ENCODE assay signal across 8 cellular contexts in genomic region chr17:44218344-44219125, GRCh38. TPM values are rescaled to one million over a fixed set of nuclear protein-coding genes. Genes with fewer than 3 reads are reported as not detected.
A peak's percentile ranks its signal among the peaks of the same experiment; 100 is the strongest.
DNase-seq lines count a peak whose midpoint lies in the region; ATAC-seq, FAIRE-seq and TF ChIP-seq lines count a peak whose summit lies in the region.

No MANE protein-coding gene starts in this region.

- 0% methylated on average over 89 to 90 of the region's 90 CpGs for WGBS in ectodermal cell, 2 experiments
- 0 to 1% methylated on average over 27 to 89 of the region's 90 CpGs for WGBS in lung, 2 donors

- peak overlapping the region; percentile 72 for H3K4me3 ChIP-seq in ectodermal cell (ENCODE audit: insufficient read depth, low read depth, low read length)
- H3K4me3 ChIP-seq in lung = peak overlapping the region; percentile 79

- no peaks in the 10 kb centered on the region for H3K27me3 Mint-ChIP-seq in activated CD4-positive, alpha-beta memory T cell treated with anti-CD3 and anti-CD28 coated beads for 36 hours

- POLR2A ChIA-PET in activated CD4-positive, alpha-beta memory T cell treated with anti-CD3 and anti-CD28 coated beads for 36 hours (lab: Charles Lee) = interaction anchor here (1.0 to 3.6 kb wide), 6 partner anchors 8 to 109 kb away, joined by 3 to 43 read pairs (median 8); partner anchors contain the start of gene ATXN7L3

- intact Hi-C loops in activated CD4-positive, alpha-beta memory T cell treated with anti-CD3 and anti-CD28 coated beads for 36 hours (cut with micrococcal nuclease) = loop anchor here (1.0 kb wide), 3 partner anchors 8 to 32 kb away; partner anchors contain the start of gene TMUB2

- peak overlapping the region; percentile 94 for H3K27ac Mint-ChIP-seq in activated CD4-positive, alpha-beta memory T cell treated with anti-CD3 and anti-CD28 coated beads for 36 hours

- peak; percentile 29 for TF ChIP-seq CTCF in lung (IDR thresholded peaks at IDR 0.05; ENCODE audit: control extremely low read depth, extremely low read depth)

- peaks cover 14% of the 10 kb centered on the region for H3K4me1 ChIP-seq in ectodermal cell (ENCODE audit: control insufficient read depth, insufficient read depth, low read length)
- H3K4me1 ChIP-seq in lung (ENCODE audit: control insufficient read depth in 2 of 2, insufficient read depth in 2 of 2, low read length in 2 of 2) = peaks cover 5 to 10% of the 10 kb centered on the region in 2 donors

- peak overlapping the region; percentile 98 for H3K4me3 Mint-ChIP-seq in activated CD4-positive, alpha-beta memory T cell treated with anti-CD3 and anti-CD28 coated beads for 36 hours

- peaks cover 44% of the 10 kb centered on the region for H3K36me3 Mint-ChIP-seq in activated CD4-positive, alpha-beta memory T cell treated with anti-CD3 and anti-CD28 coated beads for 36 hours

- peak; percentile 18 for FAIRE-seq in GM19239 (lab: Jason Lieb, UNC)

- CTCF ChIA-PET in activated CD4-positive, alpha-beta memory T cell treated with anti-CD3 and anti-CD28 coated beads for 36 hours (lab: Charles Lee) = interaction anchor here (0.6 to 5.0 kb wide), 8 partner anchors 8 to 1231 kb away, joined by 3 to 86 read pairs (median 4); partner anchors contain the start of genes SLC25A39 and TMUB2

- peak; percentile 26 for ATAC-seq in HG03565 (IDR thresholded peaks at IDR 0.05; ENCODE audit: unreplicated experiment)
- peak; percentile 71 for ATAC-seq in lung (ENCODE audit: insufficient read depth, low FRiP score)

- no peaks in the 10 kb centered on the region for H3K27me3 ChIP-seq in ectodermal cell (ENCODE audit: control insufficient read depth, insufficient read depth, low read length, poor library complexity, severe bottlenecking)
- H3K27me3 ChIP-seq in lung (ENCODE audit: control insufficient read depth, insufficient read depth) = no peaks in the 10 kb centered on the region

- H3K27ac ChIP-seq in ectodermal cell (ENCODE audit: insufficient read depth, low read depth, low read length, poor library complexity, severe bottlenecking) (peak overlapping the region; percentile 76), lung (ENCODE audit: low read depth in 1 of 2, low read length in 1 of 2) (peak overlapping the region; percentile 97 to 99)

- H3K36me3 ChIP-seq in ectodermal cell (ENCODE audit: control insufficient read depth, insufficient read depth, low read length) (peaks cover 24% of the 10 kb centered on the region), lung (ENCODE audit: control insufficient read depth in 2 of 2, insufficient read depth in 2 of 2, low read length in 2 of 2) (peaks cover 6 to 28% of the 10 kb centered on the region in 2 donors)

- peak; percentile 77 to 81 for DNase-seq in AML-193 (lab: John Stamatoyannopoulos, UW)
- peak; percentile 70 for DNase-seq in GM19239 (ENCODE audit: insufficient read length, low spot score)
- peak; percentile 91 for DNase-seq in NCI-H748 (lab: John Stamatoyannopoulos, UW; ENCODE audit: unreplicated experiment)
- DNase-seq in activated CD4-positive, alpha-beta memory T cell treated with anti-CD3 and anti-CD28 coated beads for 36 hours = peak; percentile 91
- peak; percentile 85 for DNase-seq in lung (ENCODE audit: low spot score)
- peak; percentile 79 to 84 (median 81) for DNase-seq in stimulated activated CD4-positive, alpha-beta T cell treated with anti-CD3 and anti-CD28 coated beads, TNF-alpha, amount 100 ng/mL, for 1 hour (ENCODE audit: low read depth in 3 of 3, low spot score in 1 of 3)

- H3K4me1 Mint-ChIP-seq in activated CD4-positive, alpha-beta memory T cell treated with anti-CD3 and anti-CD28 coated beads for 36 hours (ENCODE audit: low read depth) = peaks cover 40% of the 10 kb centered on the region

- H3K9me3 Mint-ChIP-seq in activated CD4-positive, alpha-beta memory T cell treated with anti-CD3 and anti-CD28 coated beads for 36 hours = no peaks in the 10 kb centered on the region

- H3K9me3 ChIP-seq in ectodermal cell (ENCODE audit: control insufficient read depth, low read length) (no peaks in the 10 kb centered on the region), lung (ENCODE audit: control insufficient read depth in 2 of 2, insufficient read depth in 1 of 2, low read length in 1 of 2) (no peaks in the 10 kb centered on the region)

RNA-seq across cellular contexts. Expression of gene UBTF, which starts 0.9 kb away (rescaled TPM):
- 100 to 1,000 TPM; 112 to 118 TPM for total RNA-seq in activated CD4-positive, alpha-beta memory T cell treated with anti-CD3 and anti-CD28 coated beads for 36 hours
- 72.5 TPM for polyA plus RNA-seq in ectodermal cell (2013, experiment 1 of 4)
- polyA plus RNA-seq in ectodermal cell (2013, experiment 2 of 4) = 71.0 TPM
- 48.0 TPM for polyA plus RNA-seq in ectodermal cell (2013, experiment 3 of 4)
- polyA plus RNA-seq in ectodermal cell (2013, experiment 4 of 4) = 49.3 TPM
- total RNA-seq in lung = 10 to 100 TPM; 70.7 to 75.5 TPM
- polyA plus RNA-seq in lung = 10 to 100 TPM; 31.9 to 33.8 TPM

RNA-seq across cellular contexts. Expression of gene ATXN7L3, which starts 18.9 kb away (rescaled TPM):
- total RNA-seq in activated CD4-positive, alpha-beta memory T cell treated with anti-CD3 and anti-CD28 coated beads for 36 hours = 10 to 100 TPM; 63.4 to 69.7 TPM
- 87.9 TPM for polyA plus RNA-seq in ectodermal cell (2013, experiment 1 of 4)
- 95.0 TPM for polyA plus RNA-seq in ectodermal cell (2013, experiment 2 of 4)
- 70.0 TPM for polyA plus RNA-seq in ectodermal cell (2013, experiment 3 of 4)
- polyA plus RNA-seq in ectodermal cell (2013, experiment 4 of 4) = 80.2 TPM
- total RNA-seq in lung = 10 to 100 TPM; 30.1 to 70.6 TPM
- polyA plus RNA-seq in lung = 10 to 100 TPM; 50.4 to 50.7 TPM

RNA-seq across cellular contexts. Expression of gene TMUB2, which starts 31.8 kb away (rescaled TPM):
- 10 to 100 TPM; 21.8 to 21.9 TPM for total RNA-seq in activated CD4-positive, alpha-beta memory T cell treated with anti-CD3 and anti-CD28 coated beads for 36 hours
- 41.7 TPM for polyA plus RNA-seq in ectodermal cell (2013, experiment 1 of 4)
- polyA plus RNA-seq in ectodermal cell (2013, experiment 2 of 4) = 44.8 TPM
- 38.3 TPM for polyA plus RNA-seq in ectodermal cell (2013, experiment 3 of 4)
- polyA plus RNA-seq in ectodermal cell (2013, experiment 4 of 4) = 42.5 TPM
- total RNA-seq in lung = 10 to 100 TPM; 32.1 to 36.9 TPM
- 10 to 100 TPM; 37.5 to 40.2 TPM for polyA plus RNA-seq in lung

RNA-seq across cellular contexts. Expression of gene ASB16, which starts 48.0 kb away (rescaled TPM):
- total RNA-seq in activated CD4-positive, alpha-beta memory T cell treated with anti-CD3 and anti-CD28 coated beads for 36 hours = under 1 TPM in 1 of 2 experiments, not detected in 1; 0.19 TPM
- not detected for polyA plus RNA-seq in ectodermal cell (2013, experiment 1 of 4)
- 0.18 TPM for polyA plus RNA-seq in ectodermal cell (2013, experiment 2 of 4)
- polyA plus RNA-seq in ectodermal cell (2013, experiment 3 of 4) = not detected
- polyA plus RNA-seq in ectodermal cell (2013, experiment 4 of 4) = 0.20 TPM
- total RNA-seq in lung = under 1 TPM in 1 of 2 donors, not detected in 1; 0.11 TPM
- polyA plus RNA-seq in lung = under 1 TPM; 0.10 TPM

RNA-seq across cellular contexts. Expression of gene SLC4A1, which starts 49.4 kb away (rescaled TPM):
- total RNA-seq in activated CD4-positive, alpha-beta memory T cell treated with anti-CD3 and anti-CD28 coated beads for 36 hours = not detected
- polyA plus RNA-seq in ectodermal cell (2013, experiment 1 of 4) = not detected
- polyA plus RNA-seq in ectodermal cell (2013, experiment 2 of 4) = 0.12 TPM
- polyA plus RNA-seq in ectodermal cell (2013, experiment 3 of 4) = not detected
- polyA plus RNA-seq in ectodermal cell (2013, experiment 4 of 4) = 0.08 TPM
- 10 to 100 TPM in 1 of 2 donors, 1 to 10 TPM in 1; 1.4 to 40.9 TPM for total RNA-seq in lung
- under 1 TPM; 0.10 to 0.13 TPM for polyA plus RNA-seq in lung

Comparison
In these comparisons a context has a peak if more than half of its experiments do, and no peak if none do; other contexts are left out.
1. Peak in every context shown above with its lines: DNase-seq, ATAC-seq, H3K4me3 ChIP-seq and H3K27ac ChIP-seq.